24 cellular contexts compared by ENCODE assay signal in genomic region chr13:34933786-34934185, GRCh38.
"Had no signal": no experiment of that assay in that cellular context is flagged by ENCODE, and none has a peak within 500 bp of the region (broad histone marks: within the 10 kb centered on the region; RNA-seq: fewer than 3 reads in every experiment).

No MANE protein-coding gene starts in this region.

- H3K27me3 ChIP-seq: dorsolateral prefrontal cortex, testis, tibial nerve, upper lobe of right lung, vagina had no signal

- H3K4me1 ChIP-seq: left ventricle myocardium inferior, parathyroid adenoma, psoas muscle, spleen, testis, tibial nerve, upper lobe of right lung, vagina had no signal

- ATAC-seq: left cardiac atrium; psoas muscle; sciatic nerve; stimulated activated naive B cell treated with anti-CD40 and anti-IgM and Interleukin-4, amounts not matched to agents 10 μg/mL and 1 μg/mL and 100 μg/mL, for 72 hours; stimulated activated naive CD8-positive, alpha-beta T cell treated with anti-CD3 and anti-CD28 coated beads, Interleukin-15, amount 100 ng/mL, for 72 hours; upper lobe of right lung had no signal

- H3K27ac ChIP-seq: dorsolateral prefrontal cortex, hepatocyte, left ventricle myocardium inferior, parathyroid adenoma, psoas muscle, spleen, testis, tibial nerve, upper lobe of right lung, vagina had no signal

- H3K9me3 ChIP-seq: left ventricle myocardium inferior, psoas muscle, spleen, testis, tibial nerve, upper lobe of right lung, vagina had no signal

- DNase-seq: dorsolateral prefrontal cortex; effector CD8-positive, alpha-beta T cell; foreskin melanocyte; head of caudate nucleus; kidney; left cardiac atrium; left ventricle myocardium inferior; mesendoderm; naive B cell; psoas muscle; spleen; stimulated activated CD4-positive, alpha-beta T cell treated with anti-CD3 and anti-CD28 coated beads, Interleukin-15, amount 100 ng/mL, for 24 hours; stimulated activated CD4-positive, alpha-beta T cell treated with anti-CD3 and anti-CD28 coated beads, Interleukin-1b, Interleukin-23, amount 100 ng/mL, for 48 hours; stimulated activated CD4-positive, alpha-beta T cell treated with anti-CD3 and anti-CD28 coated beads, Interleukin-4, amount 100 ng/mL, for 4 hours; stimulated activated naive B cell treated with anti-CD40 and anti-IgM and Interleukin-4, amounts not matched to agents 10 μg/mL and 1 μg/mL and 100 μg/mL, for 72 hours; stimulated activated naive CD8-positive, alpha-beta T cell treated with anti-CD3 and anti-CD28 coated beads, Interleukin-15, amount 100 ng/mL, for 72 hours; testis; upper lobe of right lung had no signal

- H3K4me3 ChIP-seq: dorsolateral prefrontal cortex, hepatocyte, left ventricle myocardium inferior, lung, psoas muscle, spleen, testis, tibial nerve, upper lobe of right lung, vagina had no signal

- H2AFZ ChIP-seq: hepatocyte, parathyroid adenoma had no signal

- H3K79me2 ChIP-seq: hepatocyte, parathyroid adenoma had no signal

- H3K36me3 ChIP-seq: left ventricle myocardium inferior, spleen, tibial nerve, upper lobe of right lung, vagina had no signal

- H3K4me2 ChIP-seq: hepatocyte had no signal
